ENCODE assay signal across 20 cellular contexts in genomic region chr3:50486219-50486888, GRCh38.
DNase-seq lines count a peak whose midpoint lies in the region; ATAC-seq and FAIRE-seq lines count a peak whose summit lies in the region.
"Had no signal": no experiment of that assay in that cellular context is flagged by ENCODE, and none has a peak within 500 bp of the region (broad histone marks: within the 10 kb centered on the region; RNA-seq: fewer than 3 reads in every experiment).

No MANE protein-coding gene starts in this region.

- no peak for ATAC-seq in HG03460 (IDR thresholded peaks at IDR 0.05; ENCODE audit: unreplicated experiment)
- ATAC-seq: right lobe of liver; stimulated activated memory B cell treated with anti-CD40 and anti-IgM and Interleukin-4, amounts not matched to agents 10 μg/mL and 1 μg/mL and 100 μg/mL, for 72 hours had no signal

- DNase-seq in AG08395 (ENCODE audit: low spot score), result peak; percentile 31
- DNase-seq in DMS79 treated with DMSO at 0.1 percent for 48 hours (lab: John Stamatoyannopoulos, UW), result peak; percentile 39
- DNase-seq in RCC 7860 (ENCODE audit: low spot score), result peak; percentile 10
- DNase-seq in hepatic stellate cell (ENCODE audit: low spot score), result peak; percentile 38
- DNase-seq in GDM1 (lab: John Stamatoyannopoulos, UW), result no peak
- no peak for DNase-seq in stimulated activated CD4-positive, alpha-beta T cell treated with anti-CD3 and anti-CD28 coated beads, Interleukin-4, amount 100 ng/mL, for 24 hours
- DNase-seq: activated CD4-positive, CD25-positive, alpha-beta regulatory T cell treated with anti-CD3 and anti-CD28 coated beads, Interleukin-2, amount 50 U/mL, for 72 hours; activated gamma-delta T cell; foreskin melanocyte; hypothalamus; MG63; naive B cell; NCI-H1436 treated with DMSO at 0.1 percent for 48 hours; NCI-H524 treated with DMSO at 0.1 percent for 48 hours; ovary; right lobe of liver; SHP77 had no signal

- FAIRE-seq in RCC 7860 (lab: Jason Lieb, UNC), result no peak
- FAIRE-seq: keratinocyte had no signal

Comparison
In these comparisons a context has a peak if more than half of its experiments do, and no peak if none do; other contexts are left out.
1. DNase-seq: peak in AG08395 (single experiment), DMS79 treated with DMSO at 0.1 percent for 48 hours (single experiment), RCC 7860 (single experiment) and hepatic stellate cell (single experiment); none in GDM1 (single experiment) and stimulated activated CD4-positive, alpha-beta T cell treated with anti-CD3 and anti-CD28 coated beads, Interleukin-4, amount 100 ng/mL, for 24 hours (single experiment).